In genomic region chr15:57323299-57323805, GRCh38 we compare ENCODE assay signal across 14 cellular contexts. TPM values are rescaled to one million over a fixed set of nuclear protein-coding genes. Genes with fewer than 3 reads are reported as not detected.
A peak's percentile ranks its signal among the peaks of the same experiment; 100 is the strongest.
DNase-seq lines count a peak whose midpoint lies in the region; TF ChIP-seq lines count a peak whose summit lies in the region.
"Had no signal": no experiment of that assay in that cellular context is flagged by ENCODE, and none has a peak within 500 bp of the region (broad histone marks: within the 10 kb centered on the region; RNA-seq: fewer than 3 reads in every experiment).

No MANE protein-coding gene starts in this region.

- peak overlapping the region; percentile 50; the same call in 1 of the 2 replicates for H3K27ac ChIP-seq in ACC112 (ENCODE audit: low read depth, low read length)
- peak overlapping the region; percentile 99 for H3K27ac ChIP-seq in KOPT-K1 (ENCODE audit: low read depth, low read length, poor library complexity, severe bottlenecking)
- H3K27ac ChIP-seq in neural progenitor cell, result no peak overlapping the region
- H3K27ac ChIP-seq in CD4-positive, alpha-beta memory T cell (ENCODE audit: low read depth, low read length), result no peak overlapping the region
- H3K27ac ChIP-seq: heart left ventricle had no signal

- H3K4me3 ChIP-seq in ACC112 (ENCODE audit: low read depth, low read length), result no peak overlapping the region
- no peak overlapping the region for H3K4me3 ChIP-seq in neural progenitor cell
- no peak overlapping the region for H3K4me3 ChIP-seq in CD4-positive, alpha-beta memory T cell (ENCODE audit: low read length in 2 of 2)
- no peak overlapping the region for H3K4me3 ChIP-seq in H7 (ENCODE audit: insufficient read depth, low read depth, low read length)
- H3K4me3 ChIP-seq: esophagus muscularis mucosa, heart left ventricle had no signal

- no peak overlapping the region for H3K4me2 ChIP-seq in neural progenitor cell

- intact Hi-C loops in CD4-positive, alpha-beta memory T cell (cut with micrococcal nuclease), result no loop called here

- no peak overlapping the region for H3K27ac Mint-ChIP-seq in chondrocyte (ENCODE audit: unreplicated experiment)
- peak overlapping the region; percentile 37 for H3K27ac Mint-ChIP-seq in neural progenitor cell
- H3K27ac Mint-ChIP-seq in CD4-positive, alpha-beta memory T cell, result no peak overlapping the region

- H3K79me2 ChIP-seq in ACC112 (ENCODE audit: control insufficient read depth, insufficient read depth, low read length, unreplicated experiment), result no peaks in the 10 kb centered on the region
- H3K79me2 ChIP-seq in neural progenitor cell (ENCODE audit: low read depth), result no peaks in the 10 kb centered on the region

- H3K4me1 Mint-ChIP-seq in chondrocyte (ENCODE audit: low read depth), result peaks cover 32% of the 10 kb centered on the region
- H3K4me1 Mint-ChIP-seq in neural progenitor cell, result peaks cover 40% of the 10 kb centered on the region
- H3K4me1 Mint-ChIP-seq in CD4-positive, alpha-beta memory T cell, result peaks cover 1 to 9% (median 4%) of the 10 kb centered on the region in 4 donors

- H3K36me3 Mint-ChIP-seq in chondrocyte (ENCODE audit: low read depth), result no peaks in the 10 kb centered on the region
- H3K36me3 Mint-ChIP-seq in neural progenitor cell, result no peaks in the 10 kb centered on the region
- no peaks in the 10 kb centered on the region for H3K36me3 Mint-ChIP-seq in CD4-positive, alpha-beta memory T cell

- H3K27me3 Mint-ChIP-seq in chondrocyte (ENCODE audit: low read depth), result no peaks in the 10 kb centered on the region
- peaks cover 2% of the 10 kb centered on the region for H3K27me3 Mint-ChIP-seq in neural progenitor cell (ENCODE audit: insufficient read depth, low read depth)
- peaks cover 2 to 5% of the 10 kb centered on the region in 2 donors for H3K27me3 Mint-ChIP-seq in CD4-positive, alpha-beta memory T cell

- H2AFZ ChIP-seq in ACC112 (ENCODE audit: low read length, unreplicated experiment) (peak overlapping the region; percentile 91), neural progenitor cell (replicated peaks) (no peak overlapping the region)

- H3K9ac ChIP-seq in neural progenitor cell, result no peak overlapping the region

- H3K9me3 Mint-ChIP-seq in chondrocyte (ENCODE audit: low read depth) (no peaks in the 10 kb centered on the region), neural progenitor cell (peaks cover 2% of the 10 kb centered on the region)
- no peaks in the 10 kb centered on the region for H3K9me3 Mint-ChIP-seq in CD4-positive, alpha-beta memory T cell

- peaks cover 5% of the 10 kb centered on the region for H3F3A ChIP-seq in neural progenitor cell (ENCODE audit: low read depth)

- no peaks in the 10 kb centered on the region for H3K36me3 ChIP-seq in ACC112 (ENCODE audit: insufficient read depth, low read length)
- no peaks in the 10 kb centered on the region for H3K36me3 ChIP-seq in KOPT-K1 (ENCODE audit: insufficient read depth, low read length)
- no peaks in the 10 kb centered on the region for H3K36me3 ChIP-seq in neural progenitor cell
- no peaks in the 10 kb centered on the region for H3K36me3 ChIP-seq in CD4-positive, alpha-beta memory T cell (ENCODE audit: insufficient read depth, low read length)
- no peaks in the 10 kb centered on the region for H3K36me3 ChIP-seq in H7 (replicated peaks; ENCODE audit: control insufficient read depth, insufficient read depth, low read length)
- H3K36me3 ChIP-seq: esophagus muscularis mucosa, heart left ventricle had no signal

- POLR2A ChIA-PET in CD4-positive, alpha-beta memory T cell (lab: Charles Lee; ENCODE audit: partially characterized antibody), result no interaction called here

- TF ChIP-seq CTCF in chondrocyte (IDR thresholded peaks at IDR 0.05), result no peak
- no peak for TF ChIP-seq CTCF in neural progenitor cell (IDR thresholded peaks at IDR 0.05)

- H3K27me3 ChIP-seq in ACC112 (ENCODE audit: insufficient read depth, low read length) (no peaks in the 10 kb centered on the region), neural progenitor cell (no peaks in the 10 kb centered on the region), H7 (ENCODE audit: control insufficient read depth, insufficient read depth, low read length) (no peaks in the 10 kb centered on the region)
- no peaks in the 10 kb centered on the region for H3K27me3 ChIP-seq in CD4-positive, alpha-beta memory T cell (ENCODE audit: insufficient read depth, low read length)
- H3K27me3 ChIP-seq: esophagus muscularis mucosa, heart left ventricle had no signal

- H3K9me3 ChIP-seq in KOPT-K1 (ENCODE audit: insufficient read depth, low read length, poor library complexity, severe bottlenecking), result no peaks in the 10 kb centered on the region
- H3K9me3 ChIP-seq in neural progenitor cell (ENCODE audit: low read depth), result no peaks in the 10 kb centered on the region
- no peaks in the 10 kb centered on the region for H3K9me3 ChIP-seq in CD4-positive, alpha-beta memory T cell (ENCODE audit: control insufficient read depth in 1 of 2, low read length in 2 of 2)
- H3K9me3 ChIP-seq: esophagus muscularis mucosa, heart left ventricle had no signal

- H3K4me1 ChIP-seq in ACC112 (ENCODE audit: control insufficient read depth, insufficient read depth, low read length, unreplicated experiment) (peaks cover 44% of the 10 kb centered on the region), neural progenitor cell (peaks cover 18% of the 10 kb centered on the region)
- H3K4me1 ChIP-seq in CD4-positive, alpha-beta memory T cell (ENCODE audit: insufficient read depth, low read length), result no peaks in the 10 kb centered on the region

- H3K4me3 Mint-ChIP-seq in chondrocyte (ENCODE audit: unreplicated experiment) (no peak overlapping the region), neural progenitor cell (peak overlapping the region; percentile 44)
- H3K4me3 Mint-ChIP-seq in CD4-positive, alpha-beta memory T cell, result no peak overlapping the region

- CTCF ChIA-PET in CD4-positive, alpha-beta memory T cell (lab: Charles Lee; ENCODE audit: partially characterized antibody), result no interaction called here

- peak; percentile 73 for DNase-seq in chondrocyte (ENCODE audit: low spot score)
- DNase-seq in neural progenitor cell (ENCODE audit: low spot score), result no peak
- DNase-seq in CD4-positive, alpha-beta memory T cell, result no peak
- DNase-seq in H7, result no peak
- no peak for DNase-seq in hypothalamus (lab: John Stamatoyannopoulos, UW)
- no peak for DNase-seq in GOT3 (lab: John Stamatoyannopoulos, UW)
- DNase-seq: AML-193, cortex of kidney, NCI-H1417 treated with DMSO at 0.1 percent for 48 hours had no signal

- H4K20me1 ChIP-seq in neural progenitor cell (ENCODE audit: low read depth), result no peaks in the 10 kb centered on the region

RNA-seq across cellular contexts. Expression of gene CGNL1, which starts 53.0 kb away (rescaled TPM):
- total RNA-seq in chondrocyte, result 4.6 to 7.2 TPM (median 7.1 TPM) in 3 replicates
- 3.0 and 4.0 TPM in 2 replicates for total RNA-seq in neural progenitor cell (ENCODE audit: low replicate concordance)
- total RNA-seq in CD4-positive, alpha-beta memory T cell, result not detected
- not detected for polyA plus RNA-seq in CD4-positive, alpha-beta memory T cell
- total RNA-seq in H7 (2014; rRNA removed; shearing (Covaris generic)), result 10.6 and 17.0 TPM in 2 replicates
- total RNA-seq: T-helper 1 cell treated with Interleukin-12 subunit alpha and Interleukin-12 subunit beta and Interleukin-4 antibody, amounts not matched to agents 30 ng/mL and 1 ng/mL, for 36 hours had no signal

Comparison
In these comparisons a context has a peak if more than half of its experiments do, and no peak if none do; other contexts are left out.
1. H3K27ac ChIP-seq: peak in ACC112 (single experiment) and KOPT-K1 (single experiment); none in neural progenitor cell (single experiment) and CD4-positive, alpha-beta memory T cell (single experiment).